1 cellular context compared by ENCODE assay signal in the genomic region with DNA sequence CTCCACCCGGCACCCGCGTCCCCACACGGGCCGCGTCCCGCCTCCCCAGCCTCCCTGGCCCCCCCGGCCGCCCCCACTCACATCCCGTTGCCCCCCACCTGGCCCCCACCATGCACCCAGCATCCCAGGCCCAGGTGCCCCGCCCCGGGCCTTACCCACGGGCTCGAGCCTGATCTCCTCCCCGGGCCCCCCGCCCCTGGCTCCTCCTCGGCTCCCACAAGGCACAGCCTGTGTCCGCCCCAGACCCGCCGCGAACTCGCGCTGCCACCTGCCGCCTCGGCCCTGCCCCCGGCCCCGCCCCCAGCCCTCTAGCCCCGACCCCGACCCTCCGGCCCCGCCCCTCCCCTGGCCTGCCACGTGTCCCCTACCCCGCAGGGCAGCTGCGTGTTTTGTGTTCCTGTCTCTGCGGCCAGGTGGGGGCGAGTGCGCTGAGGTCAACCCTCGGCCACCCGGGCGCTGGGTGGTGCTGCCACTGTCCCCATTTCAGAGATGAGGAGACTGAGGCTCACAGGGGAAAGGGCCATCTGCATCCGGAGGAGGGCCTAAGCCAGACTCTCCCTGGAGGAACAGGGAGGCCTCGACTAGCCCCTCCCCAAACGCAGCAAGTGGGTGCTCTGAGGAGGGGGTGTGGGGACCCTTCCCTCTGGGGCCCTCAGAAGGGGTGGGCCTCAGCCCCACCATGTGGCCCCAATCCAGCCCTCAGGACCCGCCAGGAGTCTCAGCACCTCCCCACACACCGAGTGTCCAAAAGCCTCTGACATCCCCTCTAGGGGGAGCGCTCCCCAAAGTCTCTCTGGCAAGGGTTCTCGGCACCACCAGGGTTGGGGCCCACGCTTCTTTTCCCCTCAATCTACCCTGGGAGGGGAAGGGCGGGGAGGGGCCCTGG.
TF ChIP-seq lines count a peak whose summit lies in the region.

No MANE protein-coding gene starts in this region.

TF ChIP-seq in HepG2, 621 proteins besides CTCF, POLR2A, EP300 and RAD21 (continued from another document and continues in another):
- TF ChIP-seq, protein P1, sequence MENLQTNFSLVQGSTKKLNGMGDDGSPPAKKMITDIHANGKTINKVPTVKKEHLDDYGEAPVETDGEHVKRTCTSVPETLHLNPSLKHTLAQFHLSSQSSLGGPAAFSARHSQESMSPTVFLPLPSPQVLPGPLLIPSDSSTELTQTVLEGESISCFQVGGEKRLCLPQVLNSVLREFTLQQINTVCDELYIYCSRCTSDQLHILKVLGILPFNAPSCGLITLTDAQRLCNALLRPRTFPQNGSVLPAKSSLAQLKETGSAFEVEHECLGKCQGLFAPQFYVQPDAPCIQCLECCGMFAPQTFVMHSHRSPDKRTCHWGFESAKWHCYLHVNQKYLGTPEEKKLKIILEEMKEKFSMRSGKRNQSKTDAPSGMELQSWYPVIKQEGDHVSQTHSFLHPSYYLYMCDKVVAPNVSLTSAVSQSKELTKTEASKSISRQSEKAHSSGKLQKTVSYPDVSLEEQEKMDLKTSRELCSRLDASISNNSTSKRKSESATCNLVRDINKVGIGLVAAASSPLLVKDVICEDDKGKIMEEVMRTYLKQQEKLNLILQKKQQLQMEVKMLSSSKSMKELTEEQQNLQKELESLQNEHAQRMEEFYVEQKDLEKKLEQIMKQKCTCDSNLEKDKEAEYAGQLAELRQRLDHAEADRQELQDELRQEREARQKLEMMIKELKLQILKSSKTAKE (CRISPR knock-in tag; IDR thresholded peaks at IDR 0.05; ENCODE audit: borderline replicate concordance) = no peak
- TF ChIP-seq, protein P2, sequence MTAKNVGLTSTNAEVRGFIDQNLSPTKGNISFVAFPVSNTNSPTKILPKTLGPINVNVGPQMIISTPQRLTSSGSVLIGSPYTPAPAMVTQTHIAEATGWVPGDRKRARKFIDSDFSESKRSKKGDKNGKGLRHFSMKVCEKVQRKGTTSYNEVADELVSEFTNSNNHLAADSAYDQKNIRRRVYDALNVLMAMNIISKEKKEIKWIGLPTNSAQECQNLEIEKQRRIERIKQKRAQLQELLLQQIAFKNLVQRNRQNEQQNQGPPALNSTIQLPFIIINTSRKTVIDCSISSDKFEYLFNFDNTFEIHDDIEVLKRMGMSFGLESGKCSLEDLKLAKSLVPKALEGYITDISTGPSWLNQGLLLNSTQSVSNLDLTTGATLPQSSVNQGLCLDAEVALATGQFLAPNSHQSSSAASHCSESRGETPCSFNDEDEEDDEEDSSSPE (CRISPR knock-in tag; IDR thresholded peaks at IDR 0.05) = no peak
- TF ChIP-seq ZNF644 (CRISPR knock-in tag; IDR thresholded peaks at IDR 0.05; ENCODE audit: low read depth) = no peak
- TF ChIP-seq SP2 (CRISPR knock-in tag; IDR thresholded peaks at IDR 0.05) = peak; percentile 27; the same call in 1 of the 2 replicates
- TF ChIP-seq ESRRA (CRISPR knock-in tag; IDR thresholded peaks at IDR 0.05; ENCODE audit: low read depth) = no peak
- TF ChIP-seq GATA4 (IDR thresholded peaks at IDR 0.05; ENCODE audit: borderline replicate concordance, low read depth) = no peak
- TF ChIP-seq, protein P3, sequence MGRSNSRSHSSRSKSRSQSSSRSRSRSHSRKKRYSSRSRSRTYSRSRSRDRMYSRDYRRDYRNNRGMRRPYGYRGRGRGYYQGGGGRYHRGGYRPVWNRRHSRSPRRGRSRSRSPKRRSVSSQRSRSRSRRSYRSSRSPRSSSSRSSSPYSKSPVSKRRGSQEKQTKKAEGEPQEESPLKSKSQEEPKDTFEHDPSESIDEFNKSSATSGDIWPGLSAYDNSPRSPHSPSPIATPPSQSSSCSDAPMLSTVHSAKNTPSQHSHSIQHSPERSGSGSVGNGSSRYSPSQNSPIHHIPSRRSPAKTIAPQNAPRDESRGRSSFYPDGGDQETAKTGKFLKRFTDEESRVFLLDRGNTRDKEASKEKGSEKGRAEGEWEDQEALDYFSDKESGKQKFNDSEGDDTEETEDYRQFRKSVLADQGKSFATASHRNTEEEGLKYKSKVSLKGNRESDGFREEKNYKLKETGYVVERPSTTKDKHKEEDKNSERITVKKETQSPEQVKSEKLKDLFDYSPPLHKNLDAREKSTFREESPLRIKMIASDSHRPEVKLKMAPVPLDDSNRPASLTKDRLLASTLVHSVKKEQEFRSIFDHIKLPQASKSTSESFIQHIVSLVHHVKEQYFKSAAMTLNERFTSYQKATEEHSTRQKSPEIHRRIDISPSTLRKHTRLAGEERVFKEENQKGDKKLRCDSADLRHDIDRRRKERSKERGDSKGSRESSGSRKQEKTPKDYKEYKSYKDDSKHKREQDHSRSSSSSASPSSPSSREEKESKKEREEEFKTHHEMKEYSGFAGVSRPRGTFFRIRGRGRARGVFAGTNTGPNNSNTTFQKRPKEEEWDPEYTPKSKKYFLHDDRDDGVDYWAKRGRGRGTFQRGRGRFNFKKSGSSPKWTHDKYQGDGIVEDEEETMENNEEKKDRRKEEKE (IDR thresholded peaks at IDR 0.05) = no peak
- TF ChIP-seq, protein P4, sequence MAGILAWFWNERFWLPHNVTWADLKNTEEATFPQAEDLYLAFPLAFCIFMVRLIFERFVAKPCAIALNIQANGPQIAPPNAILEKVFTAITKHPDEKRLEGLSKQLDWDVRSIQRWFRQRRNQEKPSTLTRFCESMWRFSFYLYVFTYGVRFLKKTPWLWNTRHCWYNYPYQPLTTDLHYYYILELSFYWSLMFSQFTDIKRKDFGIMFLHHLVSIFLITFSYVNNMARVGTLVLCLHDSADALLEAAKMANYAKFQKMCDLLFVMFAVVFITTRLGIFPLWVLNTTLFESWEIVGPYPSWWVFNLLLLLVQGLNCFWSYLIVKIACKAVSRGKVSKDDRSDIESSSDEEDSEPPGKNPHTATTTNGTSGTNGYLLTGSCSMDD (CRISPR knock-in tag; IDR thresholded peaks at IDR 0.05) = no peak
- TF ChIP-seq ETV6 (CRISPR knock-in tag; conservative IDR thresholded peaks at IDR 0.05) = 0 out of 2 replicates have a peak, but pooled peaks have one; percentile 25
- TF ChIP-seq, protein P5, sequence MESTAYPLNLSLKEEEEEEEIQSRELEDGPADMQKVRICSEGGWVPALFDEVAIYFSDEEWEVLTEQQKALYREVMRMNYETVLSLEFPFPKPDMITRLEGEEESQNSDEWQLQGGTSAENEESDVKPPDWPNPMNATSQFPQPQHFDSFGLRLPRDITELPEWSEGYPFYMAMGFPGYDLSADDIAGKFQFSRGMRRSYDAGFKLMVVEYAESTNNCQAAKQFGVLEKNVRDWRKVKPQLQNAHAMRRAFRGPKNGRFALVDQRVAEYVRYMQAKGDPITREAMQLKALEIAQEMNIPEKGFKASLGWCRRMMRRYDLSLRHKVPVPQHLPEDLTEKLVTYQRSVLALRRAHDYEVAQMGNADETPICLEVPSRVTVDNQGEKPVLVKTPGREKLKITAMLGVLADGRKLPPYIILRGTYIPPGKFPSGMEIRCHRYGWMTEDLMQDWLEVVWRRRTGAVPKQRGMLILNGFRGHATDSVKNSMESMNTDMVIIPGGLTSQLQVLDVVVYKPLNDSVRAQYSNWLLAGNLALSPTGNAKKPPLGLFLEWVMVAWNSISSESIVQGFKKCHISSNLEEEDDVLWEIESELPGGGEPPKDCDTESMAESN (CRISPR knock-in tag; conservative IDR thresholded peaks at IDR 0.05) = no peak
- TF ChIP-seq, protein P6, sequence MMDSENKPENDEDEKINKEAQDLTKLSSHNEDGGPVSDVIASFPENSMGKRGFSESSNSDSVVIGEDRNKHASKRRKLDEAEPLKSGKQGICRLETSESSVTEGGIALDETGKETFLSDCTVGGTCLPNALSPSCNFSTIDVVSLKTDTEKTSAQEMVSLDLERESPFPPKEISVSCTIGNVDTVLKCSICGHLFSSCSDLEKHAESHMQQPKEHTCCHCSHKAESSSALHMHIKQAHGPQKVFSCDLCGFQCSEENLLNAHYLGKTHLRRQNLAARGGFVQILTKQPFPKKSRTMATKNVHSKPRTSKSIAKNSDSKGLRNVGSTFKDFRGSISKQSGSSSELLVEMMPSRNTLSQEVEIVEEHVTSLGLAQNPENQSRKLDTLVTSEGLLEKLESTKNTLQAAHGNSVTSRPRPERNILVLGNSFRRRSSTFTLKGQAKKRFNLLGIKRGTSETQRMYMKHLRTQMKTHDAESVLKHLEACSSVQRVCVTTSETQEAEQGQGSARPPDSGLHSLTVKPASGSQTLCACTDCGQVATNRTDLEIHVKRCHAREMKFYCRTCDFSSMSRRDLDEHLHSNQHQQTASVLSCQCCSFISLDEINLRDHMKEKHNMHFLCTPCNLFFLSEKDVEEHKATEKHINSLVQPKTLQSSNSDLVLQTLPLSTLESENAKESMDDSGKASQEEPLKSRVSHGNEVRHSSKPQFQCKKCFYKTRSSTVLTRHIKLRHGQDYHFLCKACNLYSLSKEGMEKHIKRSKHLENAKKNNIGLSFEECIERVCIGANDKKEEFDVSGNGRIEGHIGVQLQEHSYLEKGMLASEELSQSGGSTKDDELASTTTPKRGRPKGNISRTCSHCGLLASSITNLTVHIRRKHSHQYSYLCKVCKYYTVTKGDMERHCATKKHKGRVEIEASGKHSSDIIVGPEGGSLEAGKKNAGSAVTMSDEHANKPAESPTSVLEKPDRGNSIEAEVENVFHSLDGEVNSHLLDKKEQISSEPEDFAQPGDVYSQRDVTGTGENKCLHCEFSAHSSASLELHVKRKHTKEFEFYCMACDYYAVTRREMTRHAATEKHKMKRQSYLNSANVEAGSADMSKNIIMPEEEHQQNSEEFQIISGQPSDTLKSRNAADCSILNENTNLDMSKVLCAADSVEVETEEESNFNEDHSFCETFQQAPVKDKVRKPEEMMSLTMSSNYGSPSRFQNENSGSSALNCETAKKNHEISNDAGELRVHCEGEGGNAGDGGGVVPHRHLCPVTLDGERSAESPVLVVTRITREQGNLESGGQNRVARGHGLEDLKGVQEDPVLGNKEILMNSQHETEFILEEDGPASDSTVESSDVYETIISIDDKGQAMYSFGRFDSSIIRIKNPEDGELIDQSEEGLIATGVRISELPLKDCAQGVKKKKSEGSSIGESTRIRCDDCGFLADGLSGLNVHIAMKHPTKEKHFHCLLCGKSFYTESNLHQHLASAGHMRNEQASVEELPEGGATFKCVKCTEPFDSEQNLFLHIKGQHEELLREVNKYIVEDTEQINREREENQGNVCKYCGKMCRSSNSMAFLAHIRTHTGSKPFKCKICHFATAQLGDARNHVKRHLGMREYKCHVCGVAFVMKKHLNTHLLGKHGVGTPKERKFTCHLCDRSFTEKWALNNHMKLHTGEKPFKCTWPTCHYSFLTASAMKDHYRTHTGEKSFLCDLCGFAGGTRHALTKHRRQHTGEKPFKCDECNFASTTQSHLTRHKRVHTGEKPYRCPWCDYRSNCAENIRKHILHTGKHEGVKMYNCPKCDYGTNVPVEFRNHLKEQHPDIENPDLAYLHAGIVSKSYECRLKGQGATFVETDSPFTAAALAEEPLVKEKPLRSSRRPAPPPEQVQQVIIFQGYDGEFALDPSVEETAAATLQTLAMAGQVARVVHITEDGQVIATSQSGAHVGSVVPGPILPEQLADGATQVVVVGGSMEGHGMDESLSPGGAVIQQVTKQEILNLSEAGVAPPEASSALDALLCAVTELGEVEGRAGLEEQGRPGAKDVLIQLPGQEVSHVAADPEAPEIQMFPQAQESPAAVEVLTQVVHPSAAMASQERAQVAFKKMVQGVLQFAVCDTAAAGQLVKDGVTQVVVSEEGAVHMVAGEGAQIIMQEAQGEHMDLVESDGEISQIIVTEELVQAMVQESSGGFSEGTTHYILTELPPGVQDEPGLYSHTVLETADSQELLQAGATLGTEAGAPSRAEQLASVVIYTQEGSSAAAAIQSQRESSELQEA (CRISPR knock-in tag; IDR thresholded peaks at IDR 0.05; ENCODE audit: not compliant biosample characterization) = no peak
- no peak for TF ChIP-seq ZKSCAN5 (CRISPR knock-in tag; IDR thresholded peaks at IDR 0.05)
- no peak for TF ChIP-seq ZNF44 (CRISPR knock-in tag; IDR thresholded peaks at IDR 0.05)
- TF ChIP-seq ZNF615 (CRISPR knock-in tag; IDR thresholded peaks at IDR 0.05; ENCODE audit: borderline replicate concordance) = no peak
- TF ChIP-seq SMYD3 (CRISPR knock-in tag; IDR thresholded peaks at IDR 0.05) = no peak
- TF ChIP-seq MAFG (CRISPR knock-in tag; IDR thresholded peaks at IDR 0.05) = no peak
- no peak for TF ChIP-seq SOX13 (IDR thresholded peaks at IDR 0.05)
- TF ChIP-seq SOX13 (CRISPR knock-in tag; conservative IDR thresholded peaks at IDR 0.05 in 1 of 2, IDR thresholded peaks at IDR 0.05 in 1 of 2) = no peak
- TF ChIP-seq EZH2 (conservative IDR thresholded peaks at IDR 0.05; ENCODE audit: low read depth, low read length) = no peak
- 0 out of 2 replicates have a peak, but pooled peaks have one; percentile 59 for TF ChIP-seq ZNF607 (CRISPR knock-in tag; IDR thresholded peaks at IDR 0.05; ENCODE audit: borderline replicate concordance)
- no peak for TF ChIP-seq ZNF75D (CRISPR knock-in tag; IDR thresholded peaks at IDR 0.05; ENCODE audit: borderline replicate concordance)
- TF ChIP-seq HOXA5 (CRISPR knock-in tag; IDR thresholded peaks at IDR 0.05) = no peak
- TF ChIP-seq HOXD1 (CRISPR knock-in tag; IDR thresholded peaks at IDR 0.05) = no peak
- TF ChIP-seq ZNF33A (CRISPR knock-in tag; IDR thresholded peaks at IDR 0.05; ENCODE audit: borderline replicate concordance) = no peak
- no peak for TF ChIP-seq ZNF614 (CRISPR knock-in tag; IDR thresholded peaks at IDR 0.05; ENCODE audit: borderline replicate concordance)
- TF ChIP-seq SP4 (CRISPR knock-in tag; IDR thresholded peaks at IDR 0.05) = no peak
- TF ChIP-seq, protein P7, sequence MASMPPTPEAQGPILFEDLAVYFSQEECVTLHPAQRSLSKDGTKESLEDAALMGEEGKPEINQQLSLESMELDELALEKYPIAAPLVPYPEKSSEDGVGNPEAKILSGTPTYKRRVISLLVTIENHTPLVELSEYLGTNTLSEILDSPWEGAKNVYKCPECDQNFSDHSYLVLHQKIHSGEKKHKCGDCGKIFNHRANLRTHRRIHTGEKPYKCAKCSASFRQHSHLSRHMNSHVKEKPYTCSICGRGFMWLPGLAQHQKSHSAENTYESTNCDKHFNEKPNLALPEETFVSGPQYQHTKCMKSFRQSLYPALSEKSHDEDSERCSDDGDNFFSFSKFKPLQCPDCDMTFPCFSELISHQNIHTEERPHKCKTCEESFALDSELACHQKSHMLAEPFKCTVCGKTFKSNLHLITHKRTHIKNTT (CRISPR knock-in tag; IDR thresholded peaks at IDR 0.05) = no peak
- TF ChIP-seq, protein P8, sequence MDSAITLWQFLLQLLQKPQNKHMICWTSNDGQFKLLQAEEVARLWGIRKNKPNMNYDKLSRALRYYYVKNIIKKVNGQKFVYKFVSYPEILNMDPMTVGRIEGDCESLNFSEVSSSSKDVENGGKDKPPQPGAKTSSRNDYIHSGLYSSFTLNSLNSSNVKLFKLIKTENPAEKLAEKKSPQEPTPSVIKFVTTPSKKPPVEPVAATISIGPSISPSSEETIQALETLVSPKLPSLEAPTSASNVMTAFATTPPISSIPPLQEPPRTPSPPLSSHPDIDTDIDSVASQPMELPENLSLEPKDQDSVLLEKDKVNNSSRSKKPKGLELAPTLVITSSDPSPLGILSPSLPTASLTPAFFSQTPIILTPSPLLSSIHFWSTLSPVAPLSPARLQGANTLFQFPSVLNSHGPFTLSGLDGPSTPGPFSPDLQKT (CRISPR knock-in tag; IDR thresholded peaks at IDR 0.05; ENCODE audit: borderline replicate concordance) = no peak
- TF ChIP-seq, protein P9, sequence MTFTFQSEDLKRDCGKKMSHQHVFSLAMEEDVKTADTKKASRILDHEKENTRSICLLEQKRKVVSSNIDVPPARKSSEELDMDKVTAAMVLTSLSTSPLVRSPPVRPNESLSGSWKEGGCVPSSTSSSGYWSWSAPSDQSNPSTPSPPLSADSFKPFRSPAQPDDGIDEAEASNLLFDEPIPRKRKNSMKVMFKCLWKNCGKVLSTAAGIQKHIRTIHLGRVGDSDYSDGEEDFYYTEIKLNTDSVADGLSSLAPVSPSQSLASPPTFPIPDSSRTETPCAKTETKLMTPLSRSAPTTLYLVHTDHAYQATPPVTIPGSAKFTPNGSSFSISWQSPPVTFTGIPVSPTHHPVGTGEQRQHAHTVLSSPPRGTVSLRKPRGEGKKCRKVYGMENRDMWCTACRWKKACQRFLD (CRISPR knock-in tag; IDR thresholded peaks at IDR 0.05; ENCODE audit: borderline replicate concordance) = no peak
